In the genomic region with DNA sequence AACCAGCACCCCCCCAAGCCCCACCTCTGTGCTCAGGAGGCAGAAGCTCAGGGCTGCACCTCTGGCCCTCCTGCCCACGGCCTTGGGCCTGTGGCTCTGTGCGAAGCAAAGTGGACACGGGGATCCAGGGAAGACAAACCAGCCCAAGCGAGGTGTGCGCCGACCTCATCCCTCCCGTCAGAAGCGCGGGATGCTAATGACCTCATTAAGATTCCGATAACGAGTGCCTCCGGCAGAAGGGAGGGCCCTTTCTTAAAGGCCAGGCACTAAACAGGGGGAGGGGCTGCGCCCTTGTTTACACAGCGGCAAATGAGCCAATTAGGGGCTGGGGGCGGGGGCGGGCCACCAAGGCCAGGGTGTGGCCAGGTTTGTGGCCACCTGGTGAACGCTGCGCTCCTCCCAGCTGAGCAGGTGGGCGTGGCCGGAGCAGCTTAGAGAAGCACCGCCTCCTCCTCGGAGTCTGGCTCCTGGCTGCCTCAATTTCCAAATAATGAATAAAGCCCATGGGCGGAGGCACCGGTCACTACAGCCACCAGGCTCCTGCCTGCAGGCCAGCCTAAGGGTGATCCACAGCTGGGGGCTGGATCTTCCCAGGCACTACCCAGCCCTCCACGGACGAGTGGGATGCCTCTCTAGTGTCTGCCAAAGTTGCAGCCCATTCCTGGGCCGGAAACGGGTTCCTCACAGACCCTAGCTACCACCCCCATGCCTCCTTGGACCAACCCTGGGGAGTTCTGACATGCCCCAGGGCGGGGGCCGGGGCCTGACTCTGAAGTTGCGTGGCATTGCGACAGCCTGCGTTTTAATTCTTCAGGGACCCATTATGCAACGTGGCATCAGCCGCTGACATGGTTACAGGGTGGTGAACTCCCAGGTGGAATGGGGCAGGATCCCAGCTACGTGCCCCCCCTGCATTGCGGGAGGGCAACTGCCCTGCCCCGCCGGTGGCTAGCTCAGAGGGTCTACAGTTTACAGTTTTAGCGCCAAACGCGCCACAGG, we compare ENCODE assay signal across 8 cellular contexts. TPM values are rescaled to one million over a fixed set of nuclear protein-coding genes. Genes with fewer than 3 reads are reported as not detected.
A peak's percentile ranks its signal among the peaks of the same experiment; 100 is the strongest.
DNase-seq lines count a peak whose midpoint lies in the region; ATAC-seq, FAIRE-seq and TF ChIP-seq lines count a peak whose summit lies in the region.

No MANE protein-coding gene starts in this region.

- intact Hi-C loops in activated T-helper 2 cell treated with anti-CD3 and anti-CD28 coated beads, Interferon-gamma antibody, Interleukin-2, Interleukin-4, amounts not matched to agents 10 μg/mL and 5 μg/mL and 100 μg/mL, durations not matched to agents 14 hours and 24 hours and 36 hours (cut with micrococcal nuclease) = no loop called here

- peaks cover 73% of the 10 kb centered on the region for H4K20me1 ChIP-seq in Loucy (ENCODE audit: insufficient read depth, low read length, poor library complexity, severe bottlenecking)

- ATAC-seq in CD4-positive, CD25-positive, alpha-beta regulatory T cell (ENCODE audit: low read depth in 2 of 2) = no peak
- ATAC-seq in HG03520 (IDR thresholded peaks at IDR 0.05; ENCODE audit: unreplicated experiment) (no peak), GM21381 (IDR thresholded peaks at IDR 0.05; ENCODE audit: unreplicated experiment) (no peak)

- H3K9me2 ChIP-seq in Loucy (replicated peaks; ENCODE audit: low read depth, low read length) = no peaks in the 10 kb centered on the region

- no peak for TF ChIP-seq POLR2A in H54 (IDR thresholded peaks at IDR 0.05; ENCODE audit: low read depth, low read length)

- H3K27me3 Mint-ChIP-seq in CD4-positive, CD25-positive, alpha-beta regulatory T cell = peaks cover 22% of the 10 kb centered on the region
- H3K27me3 Mint-ChIP-seq in activated T-helper 2 cell treated with anti-CD3 and anti-CD28 coated beads, Interferon-gamma antibody, Interleukin-2, Interleukin-4, amounts not matched to agents 10 μg/mL and 5 μg/mL and 100 μg/mL, durations not matched to agents 14 hours and 24 hours and 36 hours (ENCODE audit: low read depth) = peaks cover 8% of the 10 kb centered on the region

- H3K9me3 ChIP-seq in CD4-positive, CD25-positive, alpha-beta regulatory T cell (ENCODE audit: control insufficient read depth in 2 of 2, low read length in 2 of 2) = no peaks in the 10 kb centered on the region
- no peaks in the 10 kb centered on the region for H3K9me3 ChIP-seq in Loucy (ENCODE audit: insufficient read depth, low read depth, low read length)

- H3K79me2 ChIP-seq in Loucy (ENCODE audit: insufficient read depth, low read length) = peaks cover 87% of the 10 kb centered on the region

- no peak overlapping the region for H3K27ac ChIP-seq in CD4-positive, CD25-positive, alpha-beta regulatory T cell (ENCODE audit: insufficient read depth, low read length, poor library complexity, severe bottlenecking)

- peak overlapping the region; percentile 92 for H3K9ac ChIP-seq in Loucy (ENCODE audit: low read depth, low read length, poor library complexity, severe bottlenecking)

- H3F3A ChIP-seq in Loucy (ENCODE audit: low read depth) = peaks cover 4% of the 10 kb centered on the region; the same call in 1 of the 2 replicates

- no peak for DNase-seq in CD4-positive, CD25-positive, alpha-beta regulatory T cell
- no peak for DNase-seq in activated T-helper 2 cell treated with anti-CD3 and anti-CD28 coated beads, Interferon-gamma antibody, Interleukin-2, Interleukin-4, amounts not matched to agents 10 μg/mL and 5 μg/mL and 100 μg/mL, durations not matched to agents 14 hours and 24 hours and 36 hours (ENCODE audit: low spot score)
- DNase-seq in left kidney (ENCODE audit: low read depth, low spot score) (peak; percentile 80), H54 (ENCODE audit: insufficient read length, low spot score) (no peak), inferior parietal cortex (ENCODE audit: extremely low spot score) (no peak)

- peak overlapping the region; percentile 20 to 93 (median 58) for H3K27ac Mint-ChIP-seq in CD4-positive, CD25-positive, alpha-beta regulatory T cell
- no peak overlapping the region for H3K27ac Mint-ChIP-seq in activated T-helper 2 cell treated with anti-CD3 and anti-CD28 coated beads, Interferon-gamma antibody, Interleukin-2, Interleukin-4, amounts not matched to agents 10 μg/mL and 5 μg/mL and 100 μg/mL, durations not matched to agents 14 hours and 24 hours and 36 hours

- no peak overlapping the region for H3K4me3 ChIP-seq in CD4-positive, CD25-positive, alpha-beta regulatory T cell (ENCODE audit: low read depth, low read length)
- peak overlapping the region; percentile 99 for H3K4me3 ChIP-seq in Loucy (ENCODE audit: low read length, poor library complexity, severe bottlenecking)

- peak overlapping the region; percentile 84 for H3K4me2 ChIP-seq in Loucy (ENCODE audit: low read depth, low read length, poor library complexity, severe bottlenecking)

- no peak for TF ChIP-seq CTCF in Loucy (conservative IDR thresholded peaks at IDR 0.05; ENCODE audit: low read length)

- H3K4me1 Mint-ChIP-seq in CD4-positive, CD25-positive, alpha-beta regulatory T cell = peaks cover 5 to 54% (median 12%) of the 10 kb centered on the region in 4 donors
- peaks cover 12% of the 10 kb centered on the region for H3K4me1 Mint-ChIP-seq in activated T-helper 2 cell treated with anti-CD3 and anti-CD28 coated beads, Interferon-gamma antibody, Interleukin-2, Interleukin-4, amounts not matched to agents 10 μg/mL and 5 μg/mL and 100 μg/mL, durations not matched to agents 14 hours and 24 hours and 36 hours (ENCODE audit: low read depth)

- H3K4me3 Mint-ChIP-seq in CD4-positive, CD25-positive, alpha-beta regulatory T cell = peak overlapping the region; percentile 89 to 99 (median 94)
- H3K4me3 Mint-ChIP-seq in activated T-helper 2 cell treated with anti-CD3 and anti-CD28 coated beads, Interferon-gamma antibody, Interleukin-2, Interleukin-4, amounts not matched to agents 10 μg/mL and 5 μg/mL and 100 μg/mL, durations not matched to agents 14 hours and 24 hours and 36 hours (ENCODE audit: low read depth) = peak overlapping the region; percentile 62

- no peak overlapping the region for H2AFZ ChIP-seq in Loucy (ENCODE audit: low read length)

- H3K9me3 Mint-ChIP-seq in CD4-positive, CD25-positive, alpha-beta regulatory T cell = peaks cover 0 to 4% (median 0%) of the 10 kb centered on the region in 7 donors
- no peaks in the 10 kb centered on the region for H3K9me3 Mint-ChIP-seq in activated T-helper 2 cell treated with anti-CD3 and anti-CD28 coated beads, Interferon-gamma antibody, Interleukin-2, Interleukin-4, amounts not matched to agents 10 μg/mL and 5 μg/mL and 100 μg/mL, durations not matched to agents 14 hours and 24 hours and 36 hours

- no peaks in the 10 kb centered on the region for H3K27me3 ChIP-seq in CD4-positive, CD25-positive, alpha-beta regulatory T cell (ENCODE audit: control insufficient read depth, insufficient read depth, low read length)
- no peaks in the 10 kb centered on the region for H3K27me3 ChIP-seq in Loucy (ENCODE audit: insufficient read depth, low read length, poor library complexity, severe bottlenecking)

- peaks cover 13% of the 10 kb centered on the region for H3K36me3 Mint-ChIP-seq in CD4-positive, CD25-positive, alpha-beta regulatory T cell
- H3K36me3 Mint-ChIP-seq in activated T-helper 2 cell treated with anti-CD3 and anti-CD28 coated beads, Interferon-gamma antibody, Interleukin-2, Interleukin-4, amounts not matched to agents 10 μg/mL and 5 μg/mL and 100 μg/mL, durations not matched to agents 14 hours and 24 hours and 36 hours (ENCODE audit: low read depth) = peaks cover 19% of the 10 kb centered on the region

- H3K36me3 ChIP-seq in CD4-positive, CD25-positive, alpha-beta regulatory T cell (ENCODE audit: control insufficient read depth, insufficient read depth, low read length) = peaks cover 14% of the 10 kb centered on the region
- peaks cover 15% of the 10 kb centered on the region; the same call in 1 of the 2 replicates for H3K36me3 ChIP-seq in Loucy (ENCODE audit: insufficient read depth, low read length)

- no peak for FAIRE-seq in H54 (lab: Jason Lieb, UNC)

- peaks cover 73% of the 10 kb centered on the region for H3K4me1 ChIP-seq in CD4-positive, CD25-positive, alpha-beta regulatory T cell (ENCODE audit: control insufficient read depth, insufficient read depth, low read length, poor library complexity, severe bottlenecking)
- H3K4me1 ChIP-seq in Loucy (ENCODE audit: insufficient read depth, low read length, poor library complexity, severe bottlenecking) = peaks cover 28% of the 10 kb centered on the region

RNA-seq across cellular contexts. Expression of gene CBX4, which starts 3.0 kb away (rescaled TPM):
- total RNA-seq in CD4-positive, CD25-positive, alpha-beta regulatory T cell = 137 TPM
- 10 to 100 TPM in 1 of 4 donors, 1 to 10 TPM in 3; 2.9 to 10.0 (median 4.6) TPM for polyA plus RNA-seq in CD4-positive, CD25-positive, alpha-beta regulatory T cell
- total RNA-seq in activated T-helper 2 cell treated with anti-CD3 and anti-CD28 coated beads, Interferon-gamma antibody, Interleukin-2, Interleukin-4, amounts not matched to agents 10 μg/mL and 5 μg/mL and 100 μg/mL, durations not matched to agents 14 hours and 24 hours and 36 hours = 18.5 and 25.0 TPM in 2 replicates

RNA-seq across cellular contexts. Expression of gene CBX8, which starts 39.4 kb away (rescaled TPM):
- 3.4 TPM for total RNA-seq in CD4-positive, CD25-positive, alpha-beta regulatory T cell
- 1 to 10 TPM in 2 of 4 donors, under 1 TPM in 2; 0.30 to 1.7 (median 0.87) TPM for polyA plus RNA-seq in CD4-positive, CD25-positive, alpha-beta regulatory T cell
- total RNA-seq in activated T-helper 2 cell treated with anti-CD3 and anti-CD28 coated beads, Interferon-gamma antibody, Interleukin-2, Interleukin-4, amounts not matched to agents 10 μg/mL and 5 μg/mL and 100 μg/mL, durations not matched to agents 14 hours and 24 hours and 36 hours = 8.6 and 9.9 TPM in 2 replicates

RNA-seq across cellular contexts. Expression of gene CBX2, which starts 58.3 kb away (rescaled TPM):
- 0.81 TPM for total RNA-seq in CD4-positive, CD25-positive, alpha-beta regulatory T cell
- under 1 TPM in 2 of 4 donors, not detected in 2; 0.11 to 0.17 TPM for polyA plus RNA-seq in CD4-positive, CD25-positive, alpha-beta regulatory T cell
- total RNA-seq in activated T-helper 2 cell treated with anti-CD3 and anti-CD28 coated beads, Interferon-gamma antibody, Interleukin-2, Interleukin-4, amounts not matched to agents 10 μg/mL and 5 μg/mL and 100 μg/mL, durations not matched to agents 14 hours and 24 hours and 36 hours = 9.7 and 11.2 TPM in 2 replicates
